Comparison of ENCODE assay signal across 16 cellular contexts in the genomic region with DNA sequence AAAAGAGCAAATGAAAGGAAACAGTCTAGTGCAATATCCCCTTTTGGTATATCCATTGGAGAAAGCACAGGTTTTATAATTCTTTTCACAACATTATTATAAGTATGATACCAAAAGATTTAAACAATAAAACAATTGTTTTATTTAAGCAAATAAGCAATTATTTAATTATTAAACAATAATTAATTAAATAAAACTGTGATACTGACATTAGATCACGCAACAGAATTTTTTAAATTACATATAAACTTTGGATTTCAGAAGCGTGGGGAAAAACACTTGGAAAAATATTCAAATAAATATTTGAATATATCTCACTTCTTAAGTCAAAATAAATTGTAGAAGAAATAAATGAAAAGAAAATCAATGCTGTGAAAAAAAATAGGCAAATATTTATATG.
A peak's percentile ranks its signal among the peaks of the same experiment; 100 is the strongest.
DNase-seq lines count a peak whose midpoint lies in the region; ATAC-seq, FAIRE-seq and TF ChIP-seq lines count a peak whose summit lies in the region.
"Had no signal": no experiment of that assay in that cellular context is flagged by ENCODE, and none has a peak within 500 bp of the region (broad histone marks: within the 10 kb centered on the region; RNA-seq: fewer than 3 reads in every experiment).

No MANE protein-coding gene starts in this region.

- POLR2A ChIA-PET in Panc1 (lab: Charles Lee), result no interaction called here
- POLR2A ChIA-PET in CD8-positive, alpha-beta memory T cell (lab: Charles Lee), result no interaction called here

- no peaks in the 10 kb centered on the region for H3K27me3 ChIP-seq in Panc1 (ENCODE audit: control insufficient read depth, insufficient read depth, low read length)
- H3K27me3 ChIP-seq in CD8-positive, alpha-beta memory T cell (ENCODE audit: insufficient read depth, low read length, poor library complexity, severe bottlenecking), result no peaks in the 10 kb centered on the region
- H3K27me3 ChIP-seq: BLaER1 had no signal

- no peaks in the 10 kb centered on the region for H3K9me3 Mint-ChIP-seq in CD8-positive, alpha-beta memory T cell
- no peaks in the 10 kb centered on the region for H3K9me3 Mint-ChIP-seq in type B pancreatic cell
- H3K9me3 Mint-ChIP-seq: CD14-positive monocyte; CD4-positive, alpha-beta memory T cell had no signal

- H3K9me3 ChIP-seq in Panc1 (ENCODE audit: control insufficient read depth, insufficient read depth, low read depth, low read length) (no peaks in the 10 kb centered on the region), kidney (ENCODE audit: control insufficient read depth in 1 of 2, low read length in 2 of 2) (no peaks in the 10 kb centered on the region)
- no peaks in the 10 kb centered on the region for H3K9me3 ChIP-seq in CD8-positive, alpha-beta memory T cell (ENCODE audit: low read length)
- H3K9me3 ChIP-seq: A549, BLaER1 had no signal

- H3K27ac Mint-ChIP-seq in CD8-positive, alpha-beta memory T cell, result no peak overlapping the region
- no peak overlapping the region for H3K27ac Mint-ChIP-seq in type B pancreatic cell
- H3K27ac Mint-ChIP-seq: CD14-positive monocyte; CD4-positive, alpha-beta memory T cell had no signal

- H3K4me3 Mint-ChIP-seq in CD8-positive, alpha-beta memory T cell, result no peak overlapping the region
- H3K4me3 Mint-ChIP-seq in type B pancreatic cell, result no peak overlapping the region
- H3K4me3 Mint-ChIP-seq: CD14-positive monocyte; CD4-positive, alpha-beta memory T cell had no signal

- BruUV-seq in Panc1 (replicated peaks; lab: Mats Ljungman, UMichigan), result no TSS peak

- no peaks in the 10 kb centered on the region for H3K36me3 Mint-ChIP-seq in CD8-positive, alpha-beta memory T cell
- no peaks in the 10 kb centered on the region for H3K36me3 Mint-ChIP-seq in type B pancreatic cell
- H3K36me3 Mint-ChIP-seq: CD14-positive monocyte had no signal

- no peak overlapping the region for H3K9ac ChIP-seq in kidney (ENCODE audit: low read length in 2 of 2)
- H3K9ac ChIP-seq: BLaER1, GM23248 had no signal

- H3K4me1 ChIP-seq in Panc1 (ENCODE audit: control insufficient read depth, insufficient read depth, low read length), result peaks cover 3% of the 10 kb centered on the region; the same call in 1 of the 2 replicates
- no peaks in the 10 kb centered on the region for H3K4me1 ChIP-seq in kidney (ENCODE audit: control insufficient read depth in 1 of 2, insufficient read depth in 1 of 2, low read depth in 1 of 2, low read length in 2 of 2)
- H3K4me1 ChIP-seq in CD8-positive, alpha-beta memory T cell (ENCODE audit: insufficient read depth, low read length), result no peaks in the 10 kb centered on the region
- H3K4me1 ChIP-seq: BLaER1 had no signal

- FAIRE-seq in colon (lab: Jason Lieb, UNC), result peak; percentile 83
- peak; percentile 84 for FAIRE-seq in kidney (lab: Jason Lieb, UNC)
- FAIRE-seq: A549, GM12892, GM18507 had no signal

- H3K36me3 ChIP-seq in Panc1 (ENCODE audit: control insufficient read depth, insufficient read depth, low read length), result no peaks in the 10 kb centered on the region
- H3K36me3 ChIP-seq in kidney (ENCODE audit: control insufficient read depth in 1 of 2, insufficient read depth in 2 of 2, low read length in 2 of 2), result no peaks in the 10 kb centered on the region
- no peaks in the 10 kb centered on the region for H3K36me3 ChIP-seq in CD8-positive, alpha-beta memory T cell (ENCODE audit: insufficient read depth, low read length)
- H3K36me3 ChIP-seq: BLaER1 had no signal

- intact Hi-C loops in Panc1 (cut with micrococcal nuclease; ENCODE audit: unreplicated experiment), result no loop called here
- intact Hi-C loops in kidney (cut with DNase I), result no loop called here

- CTCF ChIA-PET in Panc1 (lab: Charles Lee), result no interaction called here
- CTCF ChIA-PET in CD8-positive, alpha-beta memory T cell (lab: Charles Lee), result no interaction called here

- no peak for DNase-seq in Panc1 (ENCODE audit: low read depth, low spot score)
- no peak for DNase-seq in kidney
- no peak for DNase-seq in activated naive CD4-positive, alpha-beta T cell treated with Interleukin-2 at 50 U/mL for 16 hours
- DNase-seq in CD8-positive, alpha-beta memory T cell, result no peak
- no peak for DNase-seq in type B pancreatic cell (ENCODE audit: extremely low spot score, unreplicated experiment)
- DNase-seq: Calu3; CD4-positive, alpha-beta memory T cell; DMS79 treated with DMSO at 0.1 percent for 48 hours had no signal

- TF ChIP-seq CTCF in Panc1 (IDR thresholded peaks at IDR 0.05) (no peak), kidney (IDR thresholded peaks at IDR 0.05; ENCODE audit: borderline replicate concordance, extremely low read depth, insufficient read depth) (no peak), type B pancreatic cell (conservative IDR thresholded peaks at IDR 0.05) (no peak)

- peaks cover 0 to 13% of the 10 kb centered on the region in 2 donors for H3K27me3 Mint-ChIP-seq in CD8-positive, alpha-beta memory T cell
- H3K27me3 Mint-ChIP-seq in type B pancreatic cell, result no peaks in the 10 kb centered on the region

- ATAC-seq in Panc1, result no peak
- ATAC-seq: A549 had no signal

- H3K4me3 ChIP-seq in Panc1 (ENCODE audit: low read depth in 2 of 2, low read length in 2 of 2), result no peak overlapping the region
- H3K4me3 ChIP-seq in kidney (ENCODE audit: low read length in 2 of 2), result no peak overlapping the region
- H3K4me3 ChIP-seq in CD8-positive, alpha-beta memory T cell (ENCODE audit: low read length), result no peak overlapping the region
- H3K4me3 ChIP-seq: A549, BLaER1, GM23248 had no signal

- H3K4me1 Mint-ChIP-seq in CD8-positive, alpha-beta memory T cell, result peaks cover 0 to 3% (median 0%) of the 10 kb centered on the region in 3 donors
- peaks cover 3% of the 10 kb centered on the region for H3K4me1 Mint-ChIP-seq in type B pancreatic cell (ENCODE audit: unreplicated experiment)

- peak overlapping the region; percentile 7; the same call in 1 of the 2 replicates for H3K27ac ChIP-seq in Panc1 (ENCODE audit: low read length)
- no peak overlapping the region for H3K27ac ChIP-seq in kidney (ENCODE audit: low read depth in 2 of 2, low read length in 2 of 2)
- no peak overlapping the region for H3K27ac ChIP-seq in CD8-positive, alpha-beta memory T cell (ENCODE audit: low read depth, low read length)
- H3K27ac ChIP-seq: A549, BLaER1, GM23248, HL-60 had no signal

- in situ Hi-C loops in Panc1 (cut with HindIII; ENCODE audit: low pct_unique_long_range_greater_than_20kb, low sequenced_read_pairs), result no loop called here
